21 cellular contexts compared by ENCODE assay signal in genomic region chr17:21352221-21352980, GRCh38. TPM values are rescaled to one million over a fixed set of nuclear protein-coding genes. Genes with fewer than 3 reads are reported as not detected.
DNase-seq lines count a peak whose midpoint lies in the region; ATAC-seq and TF ChIP-seq lines count a peak whose summit lies in the region.
"Had no signal": no experiment of that assay in that cellular context is flagged by ENCODE, and none has a peak within 500 bp of the region (broad histone marks: within the 10 kb centered on the region; RNA-seq: fewer than 3 reads in every experiment).

No MANE protein-coding gene starts in this region.

- 96% methylated on average over 13 of the region's 23 CpGs for WGBS in suprapubic skin

- intact Hi-C loops in lower lobe of right lung (cut with DNase I), result no loop called here

- peaks cover 59% of the 10 kb centered on the region for H3K4me1 ChIP-seq in BLaER1
- no peaks in the 10 kb centered on the region for H3K4me1 ChIP-seq in Peyer's patch
- no peaks in the 10 kb centered on the region for H3K4me1 ChIP-seq in lower lobe of right lung
- no peaks in the 10 kb centered on the region for H3K4me1 ChIP-seq in suprapubic skin

- DNase-seq in Peyer's patch, result peak in 2 of 3 donors; percentile 19 to 30
- DNase-seq in lower lobe of right lung, result peak; percentile 23
- peak; percentile 52 to 60 for DNase-seq in suprapubic skin (ENCODE audit: low spot score in 2 of 2)
- DNase-seq: Calu3; CD8-positive, alpha-beta T cell; GF-D8; NCI-H1417 treated with DMSO at 0.1 percent for 48 hours; NCI-H187 treated with DMSO at 0.1 percent for 48 hours; NCI-H2227 treated with DMSO at 0.1 percent for 48 hours; NCI-H510A treated with DMSO at 0.1 percent for 48 hours; NCI-H82; OCI-M1 had no signal

- peak overlapping the region; percentile 70 for H3K4me2 ChIP-seq in BLaER1
- H3K4me2 ChIP-seq: A549, GM23338 had no signal

- no peaks in the 10 kb centered on the region for H3K36me3 ChIP-seq in BLaER1
- no peaks in the 10 kb centered on the region for H3K36me3 ChIP-seq in Peyer's patch
- no peaks in the 10 kb centered on the region for H3K36me3 ChIP-seq in lower lobe of right lung
- no peaks in the 10 kb centered on the region for H3K36me3 ChIP-seq in suprapubic skin

- H3K27me3 ChIP-seq in BLaER1, result no peaks in the 10 kb centered on the region
- no peaks in the 10 kb centered on the region for H3K27me3 ChIP-seq in Peyer's patch
- no peaks in the 10 kb centered on the region for H3K27me3 ChIP-seq in lower lobe of right lung (ENCODE audit: low read depth)
- no peaks in the 10 kb centered on the region for H3K27me3 ChIP-seq in suprapubic skin

- no peaks in the 10 kb centered on the region for H3K9me3 ChIP-seq in BLaER1
- H3K9me3 ChIP-seq in Peyer's patch, result no peaks in the 10 kb centered on the region
- H3K9me3 ChIP-seq in lower lobe of right lung, result no peaks in the 10 kb centered on the region
- no peaks in the 10 kb centered on the region for H3K9me3 ChIP-seq in suprapubic skin
- H3K9me3 ChIP-seq: A549 had no signal

- TF ChIP-seq EP300 in suprapubic skin (IDR thresholded peaks at IDR 0.05), result no peak

- H3K4me3 ChIP-seq in BLaER1 (no peak overlapping the region), Peyer's patch (no peak overlapping the region), lower lobe of right lung (no peak overlapping the region), suprapubic skin (no peak overlapping the region)
- H3K4me3 ChIP-seq: A549, GM23338 had no signal

- ATAC-seq in lower lobe of right lung, result no peak
- ATAC-seq in HG02938 (IDR thresholded peaks at IDR 0.05; ENCODE audit: unreplicated experiment), result no peak
- no peak for ATAC-seq in GM18873 (IDR thresholded peaks at IDR 0.05; ENCODE audit: low FRiP score, unreplicated experiment)
- no peak for ATAC-seq in GM18498 (IDR thresholded peaks at IDR 0.05; ENCODE audit: unreplicated experiment)
- ATAC-seq: A549; CD8-positive, alpha-beta T cell; GM23338 had no signal

- H3K9ac ChIP-seq in BLaER1, result peak overlapping the region; percentile 35; the same call in 1 of the 2 replicates

- no peak for TF ChIP-seq CTCF in Peyer's patch (IDR thresholded peaks at IDR 0.05)
- no peak for TF ChIP-seq CTCF in lower lobe of right lung (IDR thresholded peaks at IDR 0.05)
- TF ChIP-seq CTCF in suprapubic skin (IDR thresholded peaks at IDR 0.05), result no peak

- peak overlapping the region; percentile 66 for H3K27ac ChIP-seq in BLaER1
- H3K27ac ChIP-seq in Peyer's patch, result no peak overlapping the region
- H3K27ac ChIP-seq in lower lobe of right lung, result no peak overlapping the region
- peak overlapping the region; percentile 77 for H3K27ac ChIP-seq in suprapubic skin
- H3K27ac ChIP-seq: A549 had no signal

- no peaks in the 10 kb centered on the region for H4K20me1 ChIP-seq in BLaER1

- no peak for TF ChIP-seq POLR2A in Peyer's patch (IDR thresholded peaks at IDR 0.05)
- TF ChIP-seq POLR2A in suprapubic skin (IDR thresholded peaks at IDR 0.05), result no peak

RNA-seq across cellular contexts. Expression of gene KCNJ12, which starts 23.8 kb away (rescaled TPM):
- total RNA-seq in Peyer's patch (1 to 10 TPM in 1 of 4 donors, under 1 TPM in 1, not detected in 2; 0.94 to 1.7 TPM), lower lobe of right lung (1.9 TPM), suprapubic skin (10 to 100 TPM in 1 of 4 donors, 1 to 10 TPM in 2, under 1 TPM in 1; 0.56 to 10.5 (median 5.6) TPM)
- total RNA-seq: Calu3, HT-29, MCF 10A, RPMI7951 had no signal

Comparison
In these comparisons a context has a peak if more than half of its experiments do, and no peak if none do; other contexts are left out.
1. H3K27ac ChIP-seq: peak in BLaER1 (single experiment) and suprapubic skin (single experiment); none in Peyer's patch (0 of 4) and lower lobe of right lung (single experiment).
2. Peak in every context shown above with its lines, with median percentiles within 50 percentile points of each other: DNase-seq.